In genomic region chr3:194750409-194750808, GRCh38 we compare ENCODE assay signal across 23 cellular contexts.
DNase-seq lines count a peak whose midpoint lies in the region; ATAC-seq, FAIRE-seq and TF ChIP-seq lines count a peak whose summit lies in the region.
"Had no signal": no experiment of that assay in that cellular context is flagged by ENCODE, and none has a peak within 500 bp of the region (broad histone marks: within the 10 kb centered on the region; RNA-seq: fewer than 3 reads in every experiment).

No MANE protein-coding gene starts in this region.

- peak overlapping the region; percentile 59 for H3K4me2 ChIP-seq in HepG2 (ENCODE audit: low read depth, low read length)

- TF ChIP-seq EP300 in HepG2 (IDR thresholded peaks at IDR 0.05; ENCODE audit: low read depth in 2 of 2, low read length in 2 of 2), result no peak
- no peak for TF ChIP-seq EP300 in HepG2 (CRISPR knock-in tag; IDR thresholded peaks at IDR 0.05; ENCODE audit: borderline replicate concordance)

- H3K27ac ChIP-seq in HepG2 (ENCODE audit: extremely low read length, insufficient read depth, low read length) (no peak overlapping the region), right lobe of liver (no peak overlapping the region), mesodermal cell (ENCODE audit: low read depth, low read length, severe bottlenecking) (peak overlapping the region; percentile 43)
- H3K27ac ChIP-seq: cardiac muscle cell, GM23248, transverse colon had no signal

- no TSS peak for BruUV-seq in HepG2 (replicated peaks; lab: Mats Ljungman, UMichigan)

- H3K4me3 ChIP-seq in HepG2 (replicated peaks in 1 of 3; ENCODE audit: insufficient read depth in 1 of 3, low read depth in 2 of 3, low read length in 3 of 3), result 0 out of 6 replicates have a peak overlapping the region, but pooled peaks of 1 of the 3 experiments have one; percentile 33
- H3K4me3 ChIP-seq in right lobe of liver, result no peak overlapping the region
- no peak overlapping the region for H3K4me3 ChIP-seq in astrocyte of the cerebellum (ENCODE audit: low read depth, low read length)
- H3K4me3 ChIP-seq in mesodermal cell (ENCODE audit: extremely low read depth, insufficient read depth, low read length, poor library complexity, severe bottlenecking), result no peak overlapping the region
- H3K4me3 ChIP-seq: cardiac muscle cell, GM23248, transverse colon had no signal

- no peaks in the 10 kb centered on the region for H3K36me3 Mint-ChIP-seq in activated CD4-positive, alpha-beta memory T cell treated with anti-CD3 and anti-CD28 coated beads for 36 hours
- H3K36me3 Mint-ChIP-seq: CD8-positive, alpha-beta memory T cell had no signal

- 60% methylated on average over 5 of the region's 5 CpGs for WGBS in HepG2 (ENCODE audit: low lambda C conversion rate)
- 75% methylated on average over 4 of the region's 5 CpGs for WGBS in right lobe of liver (ENCODE audit: insufficient coverage, low coverage, low lambda C conversion rate, missing lambda C conversion rate)
- 40% methylated on average over 5 of the region's 5 CpGs for WGBS in mesodermal cell (ENCODE audit: insufficient coverage in 2 of 2), 2 experiments

- H3K36me3 ChIP-seq in HepG2 (replicated peaks in 1 of 2; ENCODE audit: control insufficient read depth in 1 of 2, insufficient read depth in 2 of 2, low read length in 2 of 2) (no peaks in the 10 kb centered on the region), right lobe of liver (no peaks in the 10 kb centered on the region), mesodermal cell (ENCODE audit: control insufficient read depth, insufficient read depth, low read length) (no peaks in the 10 kb centered on the region)
- H3K36me3 ChIP-seq: cardiac muscle cell, transverse colon had no signal

- peak; percentile 16 for ATAC-seq in HepG2
- no peak for ATAC-seq in right lobe of liver
- ATAC-seq in HG03175 (IDR thresholded peaks at IDR 0.05; ENCODE audit: unreplicated experiment), result no peak
- ATAC-seq: activated CD4-positive, CD25-positive, alpha-beta regulatory T cell treated with anti-CD3 and anti-CD28 coated beads, Interleukin-2, amount 50 U/mL, for 24 hours; activated CD8-positive, alpha-beta T cell treated with anti-CD3 and anti-CD28 coated beads, Interleukin-2, amount 10 ng/mL, durations not matched to agents 7 days and 5 days; Panc1 had no signal

- intact Hi-C loops in HepG2 (cut with micrococcal nuclease; ENCODE audit: unreplicated experiment) (no loop called here), right lobe of liver (cut with DNase I) (no loop called here)
- intact Hi-C loops in activated CD4-positive, alpha-beta memory T cell treated with anti-CD3 and anti-CD28 coated beads for 36 hours (cut with micrococcal nuclease), result no loop called here

- H3K27ac Mint-ChIP-seq in activated CD4-positive, alpha-beta memory T cell treated with anti-CD3 and anti-CD28 coated beads for 36 hours, result no peak overlapping the region
- H3K27ac Mint-ChIP-seq: activated CD8-positive, alpha-beta T cell treated with anti-CD3 and anti-CD28 coated beads, Interleukin-2, amount 10 ng/mL, durations not matched to agents 7 days and 5 days had no signal

- CTCF ChIA-PET in HepG2 (lab: Yijun Ruan, JAX; ENCODE audit: low intra/inter-chr PET ratio, low total read pairs), result no interaction called here
- CTCF ChIA-PET in activated CD4-positive, alpha-beta memory T cell treated with anti-CD3 and anti-CD28 coated beads for 36 hours (lab: Charles Lee), result interaction anchor here (0.5 kb wide), 1 partner anchor 30 kb away, joined by 3 read pairs; no protein-coding TSS in a partner anchor

- peaks cover 40% of the 10 kb centered on the region for H3K4me1 ChIP-seq in HepG2 (ENCODE audit: insufficient read depth, low read length)
- no peaks in the 10 kb centered on the region for H3K4me1 ChIP-seq in right lobe of liver
- peaks cover 17% of the 10 kb centered on the region for H3K4me1 ChIP-seq in mesodermal cell (ENCODE audit: control insufficient read depth, insufficient read depth, low read length, poor library complexity, severe bottlenecking)

- DNase-seq in HepG2 (ENCODE audit: low spot score) (no peak), right lobe of liver (no peak), astrocyte of the cerebellum (ENCODE audit: low read depth) (peak; percentile 51), H4 (ENCODE audit: low spot score) (no peak), DMS53 (lab: John Stamatoyannopoulos, UW) (no peak)
- DNase-seq in activated CD4-positive, alpha-beta memory T cell treated with anti-CD3 and anti-CD28 coated beads for 36 hours, result no peak
- DNase-seq: activated CD8-positive, alpha-beta T cell treated with anti-CD3 and anti-CD28 coated beads, Interleukin-2, amount 10 ng/mL, durations not matched to agents 7 days and 5 days; activated gamma-delta T cell treated with Interleukin-2 at 50 U/mL for 16 hours; CD8-positive, alpha-beta memory T cell; GF-D8; GM23248; NCI-H2029; occipital lobe; SHP77 treated with DMSO at 0.1 percent for 48 hours; small intestine; stimulated activated CD4-positive, alpha-beta T cell treated with anti-CD3 and anti-CD28 coated beads, Interleukin-1b, Interleukin-23, amount 100 ng/mL, for 48 hours; transverse colon had no signal

- no peak overlapping the region for H3K4me3 Mint-ChIP-seq in activated CD4-positive, alpha-beta memory T cell treated with anti-CD3 and anti-CD28 coated beads for 36 hours
- H3K4me3 Mint-ChIP-seq: activated CD8-positive, alpha-beta T cell treated with anti-CD3 and anti-CD28 coated beads, Interleukin-2, amount 10 ng/mL, durations not matched to agents 7 days and 5 days; CD8-positive, alpha-beta memory T cell had no signal

- TF ChIP-seq CTCF in HepG2 (CRISPR knock-in tag; IDR thresholded peaks at IDR 0.05) (no peak), right lobe of liver (IDR thresholded peaks at IDR 0.05) (no peak), astrocyte of the cerebellum (IDR thresholded peaks at IDR 0.05; ENCODE audit: low read depth, low read length, missing control alignments) (no peak)

- no peak overlapping the region for H2AFZ ChIP-seq in HepG2 (ENCODE audit: low read length)
- H2AFZ ChIP-seq: GM23248 had no signal

- POLR2A ChIA-PET in HepG2 (lab: Yijun Ruan, JAX), result interaction anchor here (0.6 to 2.5 kb wide), 4 partner anchors 19 to 68 kb away, joined by 3 to 7 read pairs (median 3); no protein-coding TSS in a partner anchor
- POLR2A ChIA-PET in activated CD4-positive, alpha-beta memory T cell treated with anti-CD3 and anti-CD28 coated beads for 36 hours (lab: Charles Lee), result no interaction called here

- H3K9me3 ChIP-seq in HepG2 (ENCODE audit: low read length) (no peaks in the 10 kb centered on the region), right lobe of liver (no peaks in the 10 kb centered on the region), mesodermal cell (ENCODE audit: control insufficient read depth, low read length) (no peaks in the 10 kb centered on the region)
- H3K9me3 ChIP-seq: transverse colon had no signal

- H3K27me3 Mint-ChIP-seq in activated CD4-positive, alpha-beta memory T cell treated with anti-CD3 and anti-CD28 coated beads for 36 hours, result peaks cover 4% of the 10 kb centered on the region

- H3K79me2 ChIP-seq in HepG2 (ENCODE audit: insufficient read depth, low read length), result no peaks in the 10 kb centered on the region

- H3K9me3 Mint-ChIP-seq in activated CD4-positive, alpha-beta memory T cell treated with anti-CD3 and anti-CD28 coated beads for 36 hours, result no peaks in the 10 kb centered on the region
- H3K9me3 Mint-ChIP-seq: CD8-positive, alpha-beta memory T cell had no signal

- H4K20me1 ChIP-seq in HepG2 (ENCODE audit: insufficient read depth, low read length), result no peaks in the 10 kb centered on the region

- H3K4me1 Mint-ChIP-seq in activated CD4-positive, alpha-beta memory T cell treated with anti-CD3 and anti-CD28 coated beads for 36 hours (ENCODE audit: low read depth), result no peaks in the 10 kb centered on the region
- H3K4me1 Mint-ChIP-seq: CD8-positive, alpha-beta memory T cell had no signal

- in situ Hi-C loops in HepG2 (cut with HindIII; ENCODE audit: extremely low pct_ligation_motif_present, low pct_unique_long_range_greater_than_20kb), result no loop called here
- in situ Hi-C loops in astrocyte of the cerebellum (cut with HindIII; ENCODE audit: low sequenced_read_pairs), result no loop called here

- no peak for TF ChIP-seq RAD21 in HepG2 (CRISPR knock-in tag; IDR thresholded peaks at IDR 0.05)

- FAIRE-seq in HepG2 (lab: Jason Lieb, UNC), result no peak
- FAIRE-seq: GM18507, small intestine had no signal

- no peak overlapping the region for H3K9ac ChIP-seq in HepG2 (ENCODE audit: insufficient read depth, low read depth, low read length)
- H3K9ac ChIP-seq: GM23248 had no signal

- H3K27me3 ChIP-seq in HepG2 (ENCODE audit: control insufficient read depth in 1 of 2, insufficient read depth in 2 of 2, low read length in 2 of 2), result peaks cover 1 to 16% of the 10 kb centered on the region in 2 experiments; a peak in 2 of 5 replicates
- H3K27me3 ChIP-seq in right lobe of liver, result no peaks in the 10 kb centered on the region
- H3K27me3 ChIP-seq: cardiac muscle cell, transverse colon had no signal

- no peak for TF ChIP-seq POLR2A in HepG2 (IDR thresholded peaks at IDR 0.05; ENCODE audit: insufficient read depth in 1 of 2, low read depth in 2 of 2, low read length in 2 of 2)
- TF ChIP-seq POLR2A in right lobe of liver (IDR thresholded peaks at IDR 0.05), result no peak

TF ChIP-seq in HepG2, 621 proteins besides CTCF, POLR2A, EP300 and RAD21 (continues in another document):
- no peak for TF ChIP-seq ZNF567 (CRISPR knock-in tag; IDR thresholded peaks at IDR 0.05; ENCODE audit: borderline replicate concordance)
- no peak for TF ChIP-seq ZSCAN30 (CRISPR knock-in tag; IDR thresholded peaks at IDR 0.05)
- no peak for TF ChIP-seq ZNF329 (CRISPR knock-in tag; IDR thresholded peaks at IDR 0.05; ENCODE audit: low read depth)
- no peak for TF ChIP-seq KLF16 (CRISPR knock-in tag; IDR thresholded peaks at IDR 0.05)
- no peak for TF ChIP-seq ZHX1 (CRISPR knock-in tag; IDR thresholded peaks at IDR 0.05; ENCODE audit: low read depth)
